ENCODE assay signal across 24 cellular contexts in genomic region chr12:95922231-95922630, GRCh38. TPM values are rescaled to one million over a fixed set of nuclear protein-coding genes. Genes with fewer than 3 reads are reported as not detected.
DNase-seq lines count a peak whose midpoint lies in the region; ATAC-seq and TF ChIP-seq lines count a peak whose summit lies in the region.
"Had no signal": no experiment of that assay in that cellular context is flagged by ENCODE, and none has a peak within 500 bp of the region (broad histone marks: within the 10 kb centered on the region; RNA-seq: fewer than 3 reads in every experiment).

No MANE protein-coding gene starts in this region.

- H3K27ac ChIP-seq in osteoblast (ENCODE audit: low read depth, low read length) (no peak overlapping the region), aorta (ENCODE audit: low read depth in 1 of 2, low read length in 2 of 2) (no peak overlapping the region)
- H3K27ac ChIP-seq: coronary artery, lower lobe of right lung, SK-N-MC, upper lobe of left lung had no signal

- CTCF ChIA-PET in activated naive CD4-positive, alpha-beta T cell treated with anti-CD3 and anti-CD28 coated beads, Interleukin-2, amount 10 ng/mL, durations not matched to agents 7 days and 5 days (lab: Charles Lee) = interaction anchor here (1.5 to 1.7 kb wide), 2 partner anchors 37 to 77 kb away, joined by 3 to 8 read pairs; no protein-coding TSS in a partner anchor

- intact Hi-C loops in aorta (cut with DNase I) = no loop called here

- no peak overlapping the region for H3K27ac Mint-ChIP-seq in activated naive CD4-positive, alpha-beta T cell treated with anti-CD3 and anti-CD28 coated beads, Interleukin-2, amount 10 ng/mL, durations not matched to agents 7 days and 5 days
- H3K27ac Mint-ChIP-seq: activated CD8-positive, alpha-beta T cell treated with anti-CD3 and anti-CD28 coated beads, Interleukin-2, amount 10 ng/mL, durations not matched to agents 7 days and 5 days; CD8-positive, alpha-beta T cell had no signal

- 58 to 74% methylated on average over 3 of the region's 3 CpGs for WGBS in aorta, 2 donors

- H3K79me2 ChIP-seq in osteoblast (ENCODE audit: insufficient read depth, low read length) = no peaks in the 10 kb centered on the region

- H3K9me3 ChIP-seq in osteoblast (ENCODE audit: low read depth, low read length) = no peaks in the 10 kb centered on the region
- H3K9me3 ChIP-seq in aorta (ENCODE audit: control insufficient read depth, low read length) = no peaks in the 10 kb centered on the region
- H3K9me3 ChIP-seq: lower lobe of right lung, upper lobe of left lung had no signal

- peaks cover 8% of the 10 kb centered on the region for H3K4me1 ChIP-seq in osteoblast (ENCODE audit: insufficient read depth, low read length)
- H3K4me1 ChIP-seq in aorta (ENCODE audit: control insufficient read depth in 1 of 2, insufficient read depth in 2 of 2, low read length in 2 of 2) = no peaks in the 10 kb centered on the region
- H3K4me1 ChIP-seq: lower lobe of right lung, upper lobe of left lung had no signal

- H3K27me3 Mint-ChIP-seq in activated naive CD4-positive, alpha-beta T cell treated with anti-CD3 and anti-CD28 coated beads, Interleukin-2, amount 10 ng/mL, durations not matched to agents 7 days and 5 days = peaks cover 9% of the 10 kb centered on the region

- H3K27me3 ChIP-seq in osteoblast (ENCODE audit: insufficient read depth, low read length) (peaks cover 3% of the 10 kb centered on the region), aorta (ENCODE audit: control insufficient read depth in 1 of 2, insufficient read depth in 2 of 2, low read length in 1 of 2) (no peaks in the 10 kb centered on the region)
- H3K27me3 ChIP-seq: upper lobe of left lung had no signal

- ATAC-seq in aorta (ENCODE audit: low FRiP score) = no peak
- ATAC-seq: activated CD8-positive, alpha-beta T cell treated with anti-CD3 and anti-CD28 coated beads, Interleukin-2, amount 10 ng/mL, durations not matched to agents 7 days and 5 days; CD8-positive, alpha-beta T cell; HCT116; lower lobe of right lung had no signal

- H3K36me3 ChIP-seq in osteoblast (ENCODE audit: insufficient read depth, low read length) (no peaks in the 10 kb centered on the region), aorta (ENCODE audit: control insufficient read depth in 1 of 2, insufficient read depth in 2 of 2, low read length in 1 of 2) (no peaks in the 10 kb centered on the region)
- H3K36me3 ChIP-seq: lower lobe of right lung, upper lobe of left lung had no signal

- H3K4me2 ChIP-seq in osteoblast (ENCODE audit: insufficient read depth, low read length) = peak overlapping the region; percentile 29

- no peaks in the 10 kb centered on the region for H3K36me3 Mint-ChIP-seq in activated naive CD4-positive, alpha-beta T cell treated with anti-CD3 and anti-CD28 coated beads, Interleukin-2, amount 10 ng/mL, durations not matched to agents 7 days and 5 days
- H3K36me3 Mint-ChIP-seq: CD8-positive, alpha-beta T cell had no signal

- TF ChIP-seq CTCF in cardiac fibroblast (IDR thresholded peaks at IDR 0.05; ENCODE audit: low read depth, low read length) = no peak
- TF ChIP-seq CTCF in osteoblast (IDR thresholded peaks at IDR 0.05; ENCODE audit: extremely low read depth, low read depth, low read length) = no peak

- H4K20me1 ChIP-seq in osteoblast (ENCODE audit: insufficient read depth, low read length) = no peaks in the 10 kb centered on the region

- peaks cover 3% of the 10 kb centered on the region for H3K9me3 Mint-ChIP-seq in activated naive CD4-positive, alpha-beta T cell treated with anti-CD3 and anti-CD28 coated beads, Interleukin-2, amount 10 ng/mL, durations not matched to agents 7 days and 5 days
- H3K9me3 Mint-ChIP-seq: CD8-positive, alpha-beta T cell had no signal

- peak; percentile 56 for DNase-seq in HS-5 (ENCODE audit: low read depth)
- DNase-seq in NCI-H69 (lab: John Stamatoyannopoulos, UW) = peak; percentile 59
- peak; percentile 22 to 91 for DNase-seq in cardiac fibroblast (ENCODE audit: low read depth in 2 of 2)
- DNase-seq in osteoblast (ENCODE audit: insufficient read length, low spot score, missing footprints) = peak; percentile 91
- DNase-seq in Kasumi-1 (lab: John Stamatoyannopoulos, UW) = no peak
- DNase-seq in activated naive CD4-positive, alpha-beta T cell treated with anti-CD3 and anti-CD28 coated beads, Interleukin-2, amount 10 ng/mL, durations not matched to agents 7 days and 5 days = no peak
- no peak for DNase-seq in NCI-H1436 (lab: John Stamatoyannopoulos, UW)
- no peak for DNase-seq in aorta
- DNase-seq: activated CD8-positive, alpha-beta T cell treated with anti-CD3 and anti-CD28 coated beads, Interleukin-2, amount 10 ng/mL, durations not matched to agents 7 days and 5 days; activated naive CD4-positive, alpha-beta T cell treated with Interleukin-2 at 50 U/mL for 16 hours; activated T-cell treated with anti-CD3 and anti-CD28 coated beads, Interleukin-2, amount 50 U/mL, for 1 hour; CD8-positive, alpha-beta T cell; DMS79; hypothalamus; lower lobe of right lung; NCI-H1694 treated with DMSO at 0.1 percent for 48 hours; NCI-H345; stimulated activated CD4-positive, alpha-beta T cell treated with anti-CD3 and anti-CD28 coated beads, Interleukin-4, amount 100 ng/mL, for 1 hour; upper lobe of left lung had no signal

- H3K4me3 Mint-ChIP-seq in activated naive CD4-positive, alpha-beta T cell treated with anti-CD3 and anti-CD28 coated beads, Interleukin-2, amount 10 ng/mL, durations not matched to agents 7 days and 5 days = no peak overlapping the region
- H3K4me3 Mint-ChIP-seq: activated CD8-positive, alpha-beta T cell treated with anti-CD3 and anti-CD28 coated beads, Interleukin-2, amount 10 ng/mL, durations not matched to agents 7 days and 5 days; CD8-positive, alpha-beta T cell had no signal

- H2AFZ ChIP-seq in osteoblast (ENCODE audit: low read length) = peak overlapping the region; percentile 41

- H3K4me3 ChIP-seq in cardiac fibroblast (replicated peaks in 1 of 2; ENCODE audit: low read depth in 2 of 2, low read length in 2 of 2) (no peak overlapping the region), osteoblast (ENCODE audit: insufficient read depth, low read length) (no peak overlapping the region), aorta (ENCODE audit: low read length in 2 of 2) (no peak overlapping the region)
- H3K4me3 ChIP-seq: coronary artery, lower lobe of right lung, SK-N-MC, upper lobe of left lung had no signal

- H3K4me1 Mint-ChIP-seq in activated naive CD4-positive, alpha-beta T cell treated with anti-CD3 and anti-CD28 coated beads, Interleukin-2, amount 10 ng/mL, durations not matched to agents 7 days and 5 days = no peaks in the 10 kb centered on the region

RNA-seq across cellular contexts. Expression of gene CCDC38, which starts 20.2 kb away (rescaled TPM):
- total RNA-seq in osteoblast (under 0.01 TPM in 2 replicates), aorta (not detected)
- polyA plus RNA-seq in aorta = not detected
- total RNA-seq: activated CD8-positive, alpha-beta T cell treated with anti-CD3 and anti-CD28 coated beads, Interleukin-2, amount 10 ng/mL, durations not matched to agents 7 days and 5 days; CD8-positive, alpha-beta T cell; frontal cortex; MCF 10A had no signal

RNA-seq across cellular contexts. Expression of gene AMDHD1, which starts 20.9 kb away (rescaled TPM):
- total RNA-seq in osteoblast = 0.29 and 0.36 TPM in 2 replicates
- under 1 TPM; 0.51 to 0.75 TPM for total RNA-seq in aorta
- 1 to 10 TPM; 1.0 to 4.6 TPM for polyA plus RNA-seq in aorta

Comparison
In these comparisons a context has a peak if more than half of its experiments do, and no peak if none do; other contexts are left out.
1. DNase-seq: peak in HS-5 (single experiment), NCI-H69 (single experiment), cardiac fibroblast (2 of 2) and osteoblast (single experiment); none in Kasumi-1 (0 of 2), activated naive CD4-positive, alpha-beta T cell treated with anti-CD3 and anti-CD28 coated beads, Interleukin-2, amount 10 ng/mL, durations not matched to agents 7 days and 5 days (single experiment), NCI-H1436 (single experiment) and aorta (0 of 2).